3 cellular contexts compared by ENCODE assay signal in the genomic region with DNA sequence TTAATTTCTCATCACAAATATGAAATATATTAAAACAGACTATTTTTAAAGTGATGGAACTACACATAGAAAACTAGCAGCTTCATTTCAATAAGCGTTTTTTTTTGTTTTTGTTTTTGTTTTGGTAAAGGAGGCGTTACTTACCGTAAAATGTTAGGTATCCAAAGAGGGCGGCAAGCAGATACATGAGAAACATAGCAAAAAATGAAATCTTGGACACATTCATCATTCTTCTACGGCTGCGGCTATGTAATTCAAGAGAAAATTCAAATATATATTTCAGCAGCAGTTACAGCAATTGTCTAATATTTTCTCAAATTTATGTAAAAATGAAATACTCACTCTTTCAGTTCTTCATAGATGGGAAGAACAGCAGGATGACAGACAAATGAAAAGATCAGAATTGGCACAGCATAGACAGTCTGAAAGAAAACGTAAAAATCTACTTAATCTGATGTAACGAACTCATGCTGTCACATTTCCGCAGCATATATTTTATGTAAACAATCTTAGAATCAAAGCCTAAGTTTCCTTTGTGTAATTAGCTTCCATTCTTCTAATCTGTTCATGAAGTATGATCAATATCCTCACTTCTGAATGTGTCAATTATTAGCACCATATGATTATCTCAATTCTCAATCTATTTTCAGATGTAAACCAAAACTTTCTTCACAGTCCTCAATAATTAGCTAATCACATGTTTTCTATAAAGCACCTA.
TF ChIP-seq lines count a peak whose summit lies in the region.

No MANE protein-coding gene starts in this region.

TF ChIP-seq in A549, 52 proteins besides CTCF, POLR2A, EP300 and RAD21:
- no peak for TF ChIP-seq ZNF302 (CRISPR knock-in tag; IDR thresholded peaks at IDR 0.05)
- TF ChIP-seq HDAC2 (IDR thresholded peaks at IDR 0.05) = no peak
- peak; percentile 46; the same call in 1 of the 2 replicates for TF ChIP-seq TFCP2L1 (CRISPR knock-in tag; IDR thresholded peaks at IDR 0.05)
- TF ChIP-seq RARB (CRISPR knock-in tag; IDR thresholded peaks at IDR 0.05) = peak; percentile 79; the same call in 1 of the 2 replicates
- peak; percentile 96 for TF ChIP-seq FOSB (CRISPR knock-in tag; IDR thresholded peaks at IDR 0.05)
- 0 out of 2 replicates have a peak, but pooled peaks have one; percentile 24 for TF ChIP-seq ZSCAN20 (CRISPR knock-in tag; IDR thresholded peaks at IDR 0.05)
- TF ChIP-seq NFE2L2 (conservative IDR thresholded peaks at IDR 0.05; ENCODE audit: low read length) = no peak
- no peak for TF ChIP-seq RNF2 (IDR thresholded peaks at IDR 0.05; ENCODE audit: borderline replicate concordance, low read depth)
- TF ChIP-seq JUN (IDR thresholded peaks at IDR 0.05) = 0 out of 5 replicates have a peak, but pooled peaks of 1 of the 2 experiments have one; percentile 18
- no peak for TF ChIP-seq CHD4 (IDR thresholded peaks at IDR 0.05; ENCODE audit: borderline replicate concordance)
- TF ChIP-seq HOXA7 (CRISPR knock-in tag; IDR thresholded peaks at IDR 0.05) = peak; percentile 88
- 0 out of 2 replicates have a peak, but pooled peaks have one; percentile 22 for TF ChIP-seq HMGXB4 (CRISPR knock-in tag; IDR thresholded peaks at IDR 0.05; ENCODE audit: borderline replicate concordance)

TF ChIP-seq in HEK293, 187 proteins besides CTCF, POLR2A, EP300 and RAD21:
- no peak for TF ChIP-seq BCL6B (tag by site-specific recombination; IDR thresholded peaks at IDR 0.05)
- TF ChIP-seq SP7 (tag by site-specific recombination; IDR thresholded peaks at IDR 0.05) = peak; percentile 29; the same call in 1 of the 2 replicates

TF ChIP-seq in GM12878, 131 proteins besides CTCF, POLR2A, EP300 and RAD21:
- TF ChIP-seq ATF3 (IDR thresholded peaks at IDR 0.05; ENCODE audit: borderline replicate concordance, extremely low read depth, low read depth, low read length) = no peak
- TF ChIP-seq ZBED1 (IDR thresholded peaks at IDR 0.05; ENCODE audit: borderline replicate concordance) = 0 out of 2 replicates have a peak, but pooled peaks have one; percentile 15
